In genomic region chr18:75408554-75409506, GRCh38 we compare ENCODE assay signal across 10 cellular contexts. TPM values are rescaled to one million over a fixed set of nuclear protein-coding genes. Genes with fewer than 3 reads are reported as not detected.
A peak's percentile ranks its signal among the peaks of the same experiment; 100 is the strongest.
DNase-seq lines count a peak whose midpoint lies in the region; ATAC-seq and TF ChIP-seq lines count a peak whose summit lies in the region.
"Had no signal": no experiment of that assay in that cellular context is flagged by ENCODE, and none has a peak within 500 bp of the region (broad histone marks: within the 10 kb centered on the region; RNA-seq: fewer than 3 reads in every experiment).

No MANE protein-coding gene starts in this region.

- H3K36me3 ChIP-seq in GM23248 (ENCODE audit: low read depth) = no peaks in the 10 kb centered on the region

- intact Hi-C loops in lower leg skin (cut with DNase I; ENCODE audit: low total_unique reads) = no loop called here

- H3K27me3 ChIP-seq in GM23248 (replicated peaks; ENCODE audit: insufficient read depth) = no peaks in the 10 kb centered on the region

- peak overlapping the region; percentile 73 for H3K9ac ChIP-seq in GM23248

- no peaks in the 10 kb centered on the region for H4K20me1 ChIP-seq in GM23248 (ENCODE audit: insufficient read depth)

- H3K4me1 ChIP-seq in GM23248 (ENCODE audit: insufficient read depth) = peaks cover 26% of the 10 kb centered on the region

- in situ Hi-C loops in GM23248 (cut with MboI) = no loop called here

- 11 to 18% methylated on average over 10 of the region's 10 CpGs for WGBS in GM23248 (ENCODE audit: low coverage in 1 of 2, low lambda C conversion rate in 2 of 2, missing lambda C conversion rate in 2 of 2), 2 experiments
- 80 to 87% methylated on average over 10 of the region's 10 CpGs for WGBS in lower leg skin, 2 donors

- H3K9me2 ChIP-seq in GM23248 (ENCODE audit: insufficient read depth) = no peaks in the 10 kb centered on the region

- peak overlapping the region; percentile 58 for H2AFZ ChIP-seq in GM23248

- peak; percentile 99 for DNase-seq in GM23248
- DNase-seq in NCI-H510A (lab: John Stamatoyannopoulos, UW) = peak; percentile 85
- peak; percentile 66 for DNase-seq in brain pericyte (ENCODE audit: low read depth, low spot score)
- peak; percentile 60 for DNase-seq in stimulated activated CD4-positive, alpha-beta T cell treated with anti-CD3 and anti-CD28 coated beads, Interleukin-15, amount 100 ng/mL, for 24 hours
- DNase-seq in lower leg skin (ENCODE audit: low spot score in 2 of 2) = no peak
- no peak for DNase-seq in DMS 273 treated with DMSO at 0.1 percent for 48 hours (lab: John Stamatoyannopoulos, UW)
- no peak for DNase-seq in NCI-H1694 treated with DMSO at 0.1 percent for 48 hours (lab: John Stamatoyannopoulos, UW)

- H3K9me3 ChIP-seq in GM23248 (ENCODE audit: low read depth) = no peaks in the 10 kb centered on the region

- no peak overlapping the region for H3K4me3 ChIP-seq in GM23248
- no peak overlapping the region for H3K4me3 ChIP-seq in lower leg skin (ENCODE audit: low read depth, poor library complexity, severe bottlenecking)

- H3F3A ChIP-seq in GM23248 (ENCODE audit: insufficient read depth) = peaks cover 27% of the 10 kb centered on the region

- H3K4me2 ChIP-seq in GM23248 (ENCODE audit: unreplicated experiment) = peak overlapping the region; percentile 38

- TF ChIP-seq CTCF in lower leg skin (IDR thresholded peaks at IDR 0.05) = no peak

- TF ChIP-seq POLR2A in lower leg skin (IDR thresholded peaks at IDR 0.05) = no peak

- no peak for ATAC-seq in GM18502 (IDR thresholded peaks at IDR 0.05; ENCODE audit: poor library complexity, unreplicated experiment)

- no peaks in the 10 kb centered on the region for H3K79me2 ChIP-seq in GM23248 (ENCODE audit: insufficient read depth)

- peak overlapping the region; percentile 95 for H3K27ac ChIP-seq in GM23248

RNA-seq across cellular contexts. Expression of gene SMIM21, which starts 18.7 kb away (rescaled TPM):
- not detected in 2 replicates for total RNA-seq in GM23248 (2014; rRNA removed; shearing (Covaris generic))
- polyA plus RNA-seq in GM23248 (2016; fragmentation: Nextera tagmentation; extraction: Ambion mirVana) = not detected in 2 replicates
- not detected for total RNA-seq in lower leg skin
- total RNA-seq: lung microvascular endothelial cell, WTC11 had no signal

Comparison
In these comparisons a context has a peak if more than half of its experiments do, and no peak if none do; other contexts are left out.
1. DNase-seq: peak in GM23248 (single experiment), NCI-H510A (single experiment), brain pericyte (single experiment) and stimulated activated CD4-positive, alpha-beta T cell treated with anti-CD3 and anti-CD28 coated beads, Interleukin-15, amount 100 ng/mL, for 24 hours (single experiment); none in lower leg skin (0 of 2), DMS 273 treated with DMSO at 0.1 percent for 48 hours (single experiment) and NCI-H1694 treated with DMSO at 0.1 percent for 48 hours (single experiment).